In the genomic region with DNA sequence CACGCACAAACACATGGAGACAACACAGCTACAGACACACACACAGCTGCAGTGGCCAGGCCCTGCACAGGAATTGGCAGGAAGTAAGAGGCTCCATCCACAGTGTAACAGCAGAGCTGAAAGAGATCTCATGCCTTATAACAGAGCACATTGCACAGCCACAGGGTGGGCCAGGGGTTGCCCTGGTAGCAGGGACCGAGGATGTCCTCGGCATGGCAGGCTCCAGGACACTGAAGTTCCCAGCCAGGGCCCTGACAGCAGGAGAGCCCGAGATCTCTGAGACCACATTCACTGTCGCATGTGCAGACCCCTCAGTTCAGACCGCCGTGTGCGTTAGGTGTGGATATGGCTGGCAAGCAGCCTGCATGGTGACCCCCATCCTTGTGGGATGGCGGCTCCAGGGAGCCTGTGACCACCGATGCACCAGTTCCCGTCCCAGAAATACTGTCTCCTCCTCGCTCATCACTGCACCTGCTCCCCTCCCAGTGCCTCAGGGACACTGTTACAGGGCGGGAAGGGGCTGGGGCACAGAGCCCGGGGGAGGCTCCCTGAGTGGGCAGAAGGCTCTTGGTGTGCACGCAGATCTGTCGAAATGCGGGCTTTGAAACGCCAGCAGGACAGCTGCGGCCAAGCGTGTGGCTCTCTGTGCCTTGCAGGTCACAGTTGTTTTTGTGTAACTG, we compare ENCODE assay signal across 35 cellular contexts. TPM values are rescaled to one million over a fixed set of nuclear protein-coding genes. Genes with fewer than 3 reads are reported as not detected.
DNase-seq lines count a peak whose midpoint lies in the region; ATAC-seq and TF ChIP-seq lines count a peak whose summit lies in the region.
"Had no signal": no experiment of that assay in that cellular context is flagged by ENCODE, and none has a peak within 500 bp of the region (broad histone marks: within the 10 kb centered on the region; RNA-seq: fewer than 3 reads in every experiment).

No MANE protein-coding gene starts in this region.

- no peak overlapping the region for H3K27ac ChIP-seq in right atrium auricular region
- H3K27ac ChIP-seq in osteoblast (ENCODE audit: low read depth, low read length), result no peak overlapping the region
- no peak overlapping the region for H3K27ac ChIP-seq in breast epithelium
- H3K27ac ChIP-seq: left ventricle myocardium inferior, testis, uterus had no signal

- no peak overlapping the region for H2AFZ ChIP-seq in osteoblast (ENCODE audit: low read length)

- no peaks in the 10 kb centered on the region for H4K20me1 ChIP-seq in osteoblast (ENCODE audit: insufficient read depth, low read length)

- peaks cover 32 to 42% of the 10 kb centered on the region in 2 donors for H3K4me1 Mint-ChIP-seq in immature natural killer cell
- peaks cover 24% of the 10 kb centered on the region for H3K4me1 Mint-ChIP-seq in mesothelial cell of epicardium

- no peak overlapping the region for H3K4me2 ChIP-seq in osteoblast (ENCODE audit: insufficient read depth, low read length)
- H3K4me2 ChIP-seq: SK-N-SH, smooth muscle cell had no signal

- TF ChIP-seq POLR2A in breast epithelium (IDR thresholded peaks at IDR 0.05), result no peak

- ATAC-seq in GM19455 (IDR thresholded peaks at IDR 0.05; ENCODE audit: unreplicated experiment) (no peak), HG03039 (IDR thresholded peaks at IDR 0.05; ENCODE audit: unreplicated experiment) (no peak)
- ATAC-seq: activated T-cell treated with anti-CD3 and anti-CD28 coated beads, Interleukin-2, amount 50 U/mL, for 4 hours; HepG2; PC-3 had no signal

- H3K4me3 ChIP-seq in right atrium auricular region (no peak overlapping the region), osteoblast (ENCODE audit: insufficient read depth, low read length) (no peak overlapping the region), breast epithelium (no peak overlapping the region)
- H3K4me3 ChIP-seq: HAP-1, left ventricle myocardium inferior, smooth muscle cell, testis, uterus had no signal

- H3K27me3 ChIP-seq in right atrium auricular region (no peaks in the 10 kb centered on the region), osteoblast (ENCODE audit: insufficient read depth, low read length) (peaks cover 47% of the 10 kb centered on the region), breast epithelium (peaks cover 0 to 64% of the 10 kb centered on the region in 2 donors)
- H3K27me3 ChIP-seq: ascending aorta, testis had no signal

- intact Hi-C loops in cardiac septum (cut with DNase I) (no loop called here), breast epithelium (cut with DNase I; ENCODE audit: low total_unique reads) (no loop called here)

- H3K27ac Mint-ChIP-seq in immature natural killer cell (no peak overlapping the region), mesothelial cell of epicardium (no peak overlapping the region)
- H3K27ac Mint-ChIP-seq: T-helper 1 cell treated with Interleukin-12 subunit alpha and Interleukin-12 subunit beta and Interleukin-4 antibody, amounts not matched to agents 30 μg/mL and 1 μg/mL, for 36 hours had no signal

- H3K79me2 ChIP-seq in osteoblast (ENCODE audit: insufficient read depth, low read length), result no peaks in the 10 kb centered on the region

- DNase-seq in cardiac septum (ENCODE audit: low spot score) (peak; percentile 74), right atrium auricular region (ENCODE audit: low spot score) (no peak), immature natural killer cell (no peak), osteoblast (ENCODE audit: insufficient read length, low spot score, missing footprints) (peak; percentile 72), breast epithelium (ENCODE audit: low spot score in 2 of 2) (no peak), mesothelial cell of epicardium (ENCODE audit: low spot score in 2 of 2, unreplicated experiment in 2 of 2) (no peak)
- DNase-seq: activated CD4-positive, alpha-beta T cell treated with anti-CD3 and anti-CD28 coated beads for 1 hour; activated gamma-delta T cell; activated T-cell treated with anti-CD3 and anti-CD28 coated beads, Interleukin-2, amount 50 U/mL, for 4 hours; caudate nucleus; CD4-positive, alpha-beta memory T cell; cortex of kidney; effector memory CD4-positive, alpha-beta T cell; EL; islet precursor cell; Karpas-422; left ventricle myocardium inferior; mesendoderm; NCI-H1436; NCI-H2081; NCI-H526; PC-3; SK-N-SH; stimulated activated CD4-positive, alpha-beta T cell treated with anti-CD3 and anti-CD28 coated beads, Interleukin-1b, Interleukin-23, amount 100 ng/mL, for 48 hours; stimulated activated naive CD4-positive, alpha-beta T cell treated with Interleukin-2 at 50 U/mL for 16 hours; testis; uterus had no signal

- H3K27me3 Mint-ChIP-seq in immature natural killer cell (ENCODE audit: low read depth in 3 of 3) (peaks cover 9 to 19% (median 11%) of the 10 kb centered on the region in 3 donors), mesothelial cell of epicardium (ENCODE audit: low read depth) (peaks cover 90% of the 10 kb centered on the region)

- H3K36me3 Mint-ChIP-seq in immature natural killer cell (no peaks in the 10 kb centered on the region), mesothelial cell of epicardium (no peaks in the 10 kb centered on the region)

- H3K36me3 ChIP-seq in right atrium auricular region, result no peaks in the 10 kb centered on the region
- no peaks in the 10 kb centered on the region for H3K36me3 ChIP-seq in osteoblast (ENCODE audit: insufficient read depth, low read length)
- no peaks in the 10 kb centered on the region for H3K36me3 ChIP-seq in breast epithelium
- H3K36me3 ChIP-seq: ascending aorta, HAP-1, left ventricle myocardium inferior, uterus had no signal

- TF ChIP-seq CTCF in right atrium auricular region (IDR thresholded peaks at IDR 0.05) (no peak), osteoblast (IDR thresholded peaks at IDR 0.05; ENCODE audit: extremely low read depth, low read depth, low read length) (no peak), breast epithelium (IDR thresholded peaks at IDR 0.05) (no peak), mesothelial cell of epicardium (IDR thresholded peaks at IDR 0.05; ENCODE audit: unreplicated experiment) (no peak)

- peaks cover 0 to 1% (median 0%) of the 10 kb centered on the region in 6 donors for H3K9me3 Mint-ChIP-seq in immature natural killer cell
- no peaks in the 10 kb centered on the region for H3K9me3 Mint-ChIP-seq in mesothelial cell of epicardium
- H3K9me3 Mint-ChIP-seq: activated T-cell treated with anti-CD3 and anti-CD28 coated beads, Interleukin-2, amount 50 U/mL, for 4 hours; T-helper 1 cell treated with Interleukin-12 subunit alpha and Interleukin-12 subunit beta and Interleukin-4 antibody, amounts not matched to agents 30 μg/mL and 1 μg/mL, for 36 hours had no signal

- H3K4me3 Mint-ChIP-seq in immature natural killer cell (peak overlapping the region in 3 of 5 donors; percentile 18 to 79 (median 75)), mesothelial cell of epicardium (no peak overlapping the region)
- H3K4me3 Mint-ChIP-seq: activated T-cell treated with anti-CD3 and anti-CD28 coated beads, Interleukin-2, amount 50 U/mL, for 4 hours; T-helper 1 cell treated with Interleukin-12 subunit alpha and Interleukin-12 subunit beta and Interleukin-4 antibody, amounts not matched to agents 30 μg/mL and 1 μg/mL, for 36 hours had no signal

- H3K9me3 ChIP-seq in right atrium auricular region, result no peaks in the 10 kb centered on the region
- H3K9me3 ChIP-seq in osteoblast (ENCODE audit: low read depth, low read length), result no peaks in the 10 kb centered on the region
- H3K9me3 ChIP-seq in breast epithelium, result no peaks in the 10 kb centered on the region
- H3K9me3 ChIP-seq: ascending aorta, HAP-1, left ventricle myocardium inferior, SK-N-SH, testis, uterus had no signal

- H3K4me1 ChIP-seq in right atrium auricular region, result peaks cover 0 to 34% of the 10 kb centered on the region in 2 donors
- peaks cover 11% of the 10 kb centered on the region for H3K4me1 ChIP-seq in osteoblast (ENCODE audit: insufficient read depth, low read length)
- H3K4me1 ChIP-seq in breast epithelium, result no peaks in the 10 kb centered on the region

RNA-seq across cellular contexts. Expression of gene OCA2, which starts 1.5 kb away (rescaled TPM):
- total RNA-seq in cardiac septum (not detected), right atrium auricular region (under 1 TPM in 1 of 2 donors, not detected in 1; 0.31 TPM), osteoblast (not detected in 2 replicates), breast epithelium (under 1 TPM; 0.59 to 0.80 (median 0.66) TPM), mesothelial cell of epicardium (1.0 to 2.0 TPM (median 1.5 TPM) in 3 replicates)
- under 1 TPM in 1 of 3 donors, not detected in 2; 0.50 TPM for polyA plus RNA-seq in immature natural killer cell
- total RNA-seq: activated T-cell treated with anti-CD3 and anti-CD28 coated beads, Interleukin-2, amount 50 U/mL, for 4 hours; CD4-positive, alpha-beta memory T cell; left ventricle myocardium inferior; myocyte; PC-3; smooth muscle cell had no signal
- polyA plus RNA-seq: CD4-positive, alpha-beta memory T cell had no signal

Comparison
In these comparisons a context has a peak if more than half of its experiments do, and no peak if none do; other contexts are left out.
1. DNase-seq: peak in cardiac septum (single experiment) and osteoblast (single experiment); none in right atrium auricular region (single experiment), immature natural killer cell (0 of 3), breast epithelium (0 of 2) and mesothelial cell of epicardium (0 of 2).